ENCODE assay signal across 14 cellular contexts in genomic region chr1:172146149-172146850, GRCh38.
A peak's percentile ranks its signal among the peaks of the same experiment; 100 is the strongest.
DNase-seq lines count a peak whose midpoint lies in the region; ATAC-seq and TF ChIP-seq lines count a peak whose summit lies in the region.
"Had no signal": no experiment of that assay in that cellular context is flagged by ENCODE, and none has a peak within 500 bp of the region (broad histone marks: within the 10 kb centered on the region; RNA-seq: fewer than 3 reads in every experiment).

No MANE protein-coding gene starts in this region.

- H3K4me1 ChIP-seq in left ventricle myocardium inferior: peaks cover 15% of the 10 kb centered on the region
- no peaks in the 10 kb centered on the region for H3K4me1 ChIP-seq in prostate gland (replicated peaks)
- H3K4me1 ChIP-seq in effector memory CD4-positive, alpha-beta T cell (ENCODE audit: control insufficient read depth, insufficient read depth, low read length, poor library complexity, severe bottlenecking): no peaks in the 10 kb centered on the region

- no peak for ATAC-seq in Right ventricle myocardium inferior
- peak; percentile 89 for ATAC-seq in esophagus mucosa
- ATAC-seq: stimulated activated naive CD8-positive, alpha-beta T cell treated with anti-CD3 and anti-CD28 coated beads, Interleukin-15, amount 100 ng/mL, for 72 hours had no signal

- H3K4me3 ChIP-seq in left ventricle myocardium inferior (no peak overlapping the region), prostate gland (no peak overlapping the region)
- no peak overlapping the region for H3K4me3 ChIP-seq in effector memory CD4-positive, alpha-beta T cell (ENCODE audit: insufficient read depth, low read depth, low read length, poor library complexity, severe bottlenecking)

- DNase-seq in left ventricle myocardium inferior (no peak), Right ventricle myocardium inferior (ENCODE audit: missing footprints) (no peak), prostate gland (ENCODE audit: low spot score) (no peak), superior temporal gyrus (ENCODE audit: extremely low spot score) (no peak), NCI-H1105 (lab: John Stamatoyannopoulos, UW) (no peak)
- no peak for DNase-seq in effector memory CD4-positive, alpha-beta T cell
- no peak for DNase-seq in central memory CD4-positive, alpha-beta T cell
- DNase-seq: aorta; DMS79 treated with DMSO at 0.1 percent for 48 hours; islet precursor cell; KBM-7; stimulated activated CD4-positive, alpha-beta T cell treated with anti-CD3 and anti-CD28 coated beads, Interleukin-4, amount 100 ng/mL, for 24 hours; stimulated activated naive CD8-positive, alpha-beta T cell treated with anti-CD3 and anti-CD28 coated beads, Interleukin-15, amount 100 ng/mL, for 72 hours had no signal

- intact Hi-C loops in left ventricle myocardium inferior (cut with micrococcal nuclease): loop anchor here (10.0 kb wide), 1 partner anchor 209 kb away; no protein-coding TSS in a partner anchor
- intact Hi-C loops in Right ventricle myocardium inferior (cut with DNase I): loop anchor here (10.0 kb wide), 1 partner anchor 141 kb away; no protein-coding TSS in a partner anchor
- intact Hi-C loops in prostate gland (cut with DNase I): loop anchor here (5.0 kb wide), 2 partner anchors 36 to 211 kb away; no protein-coding TSS in a partner anchor

- H3K9me3 ChIP-seq in left ventricle myocardium inferior (replicated peaks) (no peaks in the 10 kb centered on the region), prostate gland (no peaks in the 10 kb centered on the region)
- no peaks in the 10 kb centered on the region for H3K9me3 ChIP-seq in effector memory CD4-positive, alpha-beta T cell (ENCODE audit: control insufficient read depth, low read length)

- no peak for TF ChIP-seq CTCF in left ventricle myocardium inferior (IDR thresholded peaks at IDR 0.05; ENCODE audit: borderline replicate concordance)
- no peak for TF ChIP-seq CTCF in prostate gland (IDR thresholded peaks at IDR 0.05)

- H3K36me3 ChIP-seq in left ventricle myocardium inferior (no peaks in the 10 kb centered on the region), prostate gland (no peaks in the 10 kb centered on the region)
- H3K36me3 ChIP-seq in effector memory CD4-positive, alpha-beta T cell (ENCODE audit: control insufficient read depth, insufficient read depth, low read length): no peaks in the 10 kb centered on the region

- H3K27ac ChIP-seq in left ventricle myocardium inferior (replicated peaks): peak overlapping the region; percentile 81
- H3K27ac ChIP-seq in prostate gland: peak overlapping the region; percentile 68 to 69
- no peak overlapping the region for H3K27ac ChIP-seq in effector memory CD4-positive, alpha-beta T cell (ENCODE audit: insufficient read depth, low read length, poor library complexity, severe bottlenecking)

- WGBS in prostate gland: 86% methylated on average over 1 of the region's 1 CpG

- no peak for TF ChIP-seq POLR2A in prostate gland (IDR thresholded peaks at IDR 0.05)

- H3K27me3 ChIP-seq in left ventricle myocardium inferior (ENCODE audit: low read depth) (no peaks in the 10 kb centered on the region), prostate gland (replicated peaks; ENCODE audit: insufficient read depth) (no peaks in the 10 kb centered on the region)
- H3K27me3 ChIP-seq in effector memory CD4-positive, alpha-beta T cell (replicated peaks; ENCODE audit: control insufficient read depth, insufficient read depth, low read length, poor library complexity, severe bottlenecking): no peaks in the 10 kb centered on the region
